ENCODE assay signal across 14 cellular contexts in genomic region chr7:1124816-1125602, GRCh38. TPM values are rescaled to one million over a fixed set of nuclear protein-coding genes. Genes with fewer than 3 reads are reported as not detected.
DNase-seq lines count a peak whose midpoint lies in the region; ATAC-seq and TF ChIP-seq lines count a peak whose summit lies in the region.
"Had no signal": no experiment of that assay in that cellular context is flagged by ENCODE, and none has a peak within 500 bp of the region (broad histone marks: within the 10 kb centered on the region; RNA-seq: fewer than 3 reads in every experiment).

No MANE protein-coding gene starts in this region.

- H3K27ac ChIP-seq in right atrium auricular region (peak overlapping the region; percentile 53 to 88), sigmoid colon (peak overlapping the region in 3 of 4 donors; percentile 12 to 87 (median 83))
- H3K27ac ChIP-seq: epithelial cell of prostate had no signal

- no peaks in the 10 kb centered on the region for H3K27me3 Mint-ChIP-seq in T-cell
- H3K27me3 Mint-ChIP-seq: activated CD4-positive, alpha-beta T cell treated with anti-CD3 and anti-CD28 coated beads, Interleukin-2, amount 10 ng/mL, durations not matched to agents 24 days and 14 days; B cell had no signal

- no peaks in the 10 kb centered on the region for H3K27me3 ChIP-seq in right atrium auricular region
- H3K27me3 ChIP-seq in sigmoid colon, result no peaks in the 10 kb centered on the region

- TF ChIP-seq EP300 in sigmoid colon (IDR thresholded peaks at IDR 0.05), result no peak

- ATAC-seq in T-cell (replicated peaks in 1 of 4) (no peak), HG03108 (IDR thresholded peaks at IDR 0.05; ENCODE audit: unreplicated experiment) (no peak), HG02973 (IDR thresholded peaks at IDR 0.05; ENCODE audit: unreplicated experiment) (no peak)

- H3K4me1 ChIP-seq in right atrium auricular region (peaks cover 0 to 27% of the 10 kb centered on the region in 2 donors), sigmoid colon (peaks cover 0 to 25% (median 23%) of the 10 kb centered on the region in 4 donors)

- POLR2A ChIA-PET in T-cell (lab: Charles Lee), result no interaction called here

- H3K4me3 ChIP-seq in cardiac fibroblast (replicated peaks in 1 of 2; ENCODE audit: low read depth in 2 of 2, low read length in 2 of 2), result peak overlapping the region in 1 of 2 donors; percentile 30
- peak overlapping the region in 1 of 2 donors; percentile 24 for H3K4me3 ChIP-seq in right atrium auricular region
- no peak overlapping the region for H3K4me3 ChIP-seq in sigmoid colon

- peaks cover 4% of the 10 kb centered on the region for H3K36me3 Mint-ChIP-seq in T-cell

- WGBS in sigmoid colon, 2 donors, result 63 to 82% methylated on average over 23 of the region's 23 CpGs

- H3K9me3 Mint-ChIP-seq in T-cell, result no peaks in the 10 kb centered on the region
- H3K9me3 Mint-ChIP-seq: activated CD4-positive, alpha-beta T cell treated with anti-CD3 and anti-CD28 coated beads, Interleukin-2, amount 10 ng/mL, durations not matched to agents 24 days and 14 days had no signal

- H3K36me3 ChIP-seq in right atrium auricular region (no peaks in the 10 kb centered on the region), sigmoid colon (peaks cover 0 to 5% (median 1%) of the 10 kb centered on the region in 4 donors)

- no peaks in the 10 kb centered on the region for H3K9me3 ChIP-seq in right atrium auricular region
- H3K9me3 ChIP-seq in sigmoid colon, result no peaks in the 10 kb centered on the region

- DNase-seq in GM03348 (ENCODE audit: low spot score) (peak; percentile 24), cardiac fibroblast (ENCODE audit: low read depth in 2 of 2) (peak; percentile 15 to 41), right atrium auricular region (ENCODE audit: low spot score) (no peak), sigmoid colon (no peak), T-cell (no peak)
- no peak for DNase-seq in central memory CD4-positive, alpha-beta T cell
- DNase-seq: activated CD4-positive, alpha-beta T cell treated with anti-CD3 and anti-CD28 coated beads, Interleukin-2, amount 10 ng/mL, durations not matched to agents 24 days and 14 days; EL; stimulated activated CD4-positive, alpha-beta T cell treated with anti-CD3 and anti-CD28 coated beads, Interleukin-12 subunit alpha, Interleukin-12 subunit beta, amount 100 ng/mL, for 4 hours; SW 1271 had no signal

- CTCF ChIA-PET in T-cell (lab: Charles Lee), result no interaction called here

- TF ChIP-seq CTCF in cardiac fibroblast (IDR thresholded peaks at IDR 0.05; ENCODE audit: low read depth, low read length) (no peak), right atrium auricular region (IDR thresholded peaks at IDR 0.05) (no peak), sigmoid colon (IDR thresholded peaks at IDR 0.05) (no peak)

- no peak overlapping the region for H3K4me3 Mint-ChIP-seq in T-cell
- H3K4me3 Mint-ChIP-seq: activated CD4-positive, alpha-beta T cell treated with anti-CD3 and anti-CD28 coated beads, Interleukin-2, amount 10 ng/mL, durations not matched to agents 24 days and 14 days; B cell had no signal

- TF ChIP-seq POLR2A in sigmoid colon (IDR thresholded peaks at IDR 0.05), result no peak

- intact Hi-C loops in sigmoid colon (cut with DNase I), result no loop called here

- no peak overlapping the region for H3K27ac Mint-ChIP-seq in T-cell
- H3K27ac Mint-ChIP-seq: activated CD4-positive, alpha-beta T cell treated with anti-CD3 and anti-CD28 coated beads, Interleukin-2, amount 10 ng/mL, durations not matched to agents 24 days and 14 days; B cell had no signal

- no peaks in the 10 kb centered on the region for H3K4me1 Mint-ChIP-seq in T-cell
- H3K4me1 Mint-ChIP-seq: activated CD4-positive, alpha-beta T cell treated with anti-CD3 and anti-CD28 coated beads, Interleukin-2, amount 10 ng/mL, durations not matched to agents 24 days and 14 days had no signal

RNA-seq across cellular contexts. Expression of gene ZFAND2A, which starts 35.0 kb away (rescaled TPM):
- total RNA-seq in right atrium auricular region (10 to 100 TPM; 10.2 to 16.2 TPM), sigmoid colon (10 to 100 TPM; 21.6 to 28.2 (median 25.0) TPM), T-cell (10 to 100 TPM; 26.6 to 77.3 (median 30.1) TPM)
- 100 to 1,000 TPM in 1 of 3 donors, 10 to 100 TPM in 2; 35.5 to 231 (median 99.7) TPM for polyA plus RNA-seq in sigmoid colon

RNA-seq across cellular contexts. Expression of gene GPER1, which starts 37.1 kb away (rescaled TPM):
- total RNA-seq in right atrium auricular region, result 1 to 10 TPM; 4.6 to 6.9 TPM
- 10 to 100 TPM in 2 of 4 donors, 1 to 10 TPM in 2; 4.6 to 15.8 (median 8.1) TPM for total RNA-seq in sigmoid colon
- polyA plus RNA-seq in sigmoid colon, result 1 to 10 TPM; 3.5 to 4.2 (median 3.9) TPM
- under 1 TPM in 3 of 5 donors, not detected in 2; 0.23 to 0.41 (median 0.26) TPM for total RNA-seq in T-cell
- total RNA-seq: activated CD4-positive, alpha-beta T cell treated with anti-CD3 and anti-CD28 coated beads, Interleukin-2, amount 10 ng/mL, durations not matched to agents 24 days and 14 days had no signal

Comparison
In these comparisons a context has a peak if more than half of its experiments do, and no peak if none do; other contexts are left out.
1. DNase-seq: peak in GM03348 (single experiment) and cardiac fibroblast (2 of 2); none in right atrium auricular region (single experiment), sigmoid colon (single experiment), T-cell (0 of 34) and central memory CD4-positive, alpha-beta T cell (single experiment).